Comparison of ENCODE assay signal across 8 cellular contexts in genomic region chr6:7390218-7390878, GRCh38. TPM values are rescaled to one million over a fixed set of nuclear protein-coding genes. Genes with fewer than 3 reads are reported as not detected.
DNase-seq lines count a peak whose midpoint lies in the region; ATAC-seq and TF ChIP-seq lines count a peak whose summit lies in the region.

No MANE protein-coding gene starts in this region.

- H3K36me3 Mint-ChIP-seq in dendritic cell treated with granulocyte-macrophage colony-stimulating factor and Interleukin-4, amounts not matched to agents 40 ng/mL and 50 ng/mL, for 4 days (ENCODE audit: low read depth), result peaks cover 45% of the 10 kb centered on the region

- no peaks in the 10 kb centered on the region for H3K36me3 ChIP-seq in neural cell (ENCODE audit: insufficient read depth, low read length)

- peaks cover 6% of the 10 kb centered on the region for H3K79me2 ChIP-seq in neural cell (replicated peaks; ENCODE audit: insufficient read depth, low read length)

- DNase-seq in GM12865 (ENCODE audit: low read depth) (no peak), NCI-H69 (lab: John Stamatoyannopoulos, UW) (peak; percentile 41), 8988T (no peak), ureter (ENCODE audit: low spot score) (no peak)
- no peak for DNase-seq in activated effector memory CD4-positive, alpha-beta T cell treated with anti-CD3 and anti-CD28 coated beads, Interleukin-2, amount 50 U/mL, for 16 hours

- peak overlapping the region; percentile 32 for H2AFZ ChIP-seq in neural cell (ENCODE audit: low read depth, low read length)

- H3K9me2 ChIP-seq in neural cell (ENCODE audit: insufficient read depth, low read length), result no peaks in the 10 kb centered on the region

- no peaks in the 10 kb centered on the region for H3K27me3 ChIP-seq in neural cell (ENCODE audit: insufficient read depth, low read depth, low read length)

- H3K9me3 ChIP-seq in neural cell (ENCODE audit: low read length), result no peaks in the 10 kb centered on the region

- peak; percentile 8 for ATAC-seq in GM21786 (IDR thresholded peaks at IDR 0.05; ENCODE audit: unreplicated experiment)

- peak; percentile 3 for TF ChIP-seq CTCF in GM12865 (IDR thresholded peaks at IDR 0.05; ENCODE audit: insufficient read depth, low read depth, low read length, missing control alignments)
- peak; percentile 53 for TF ChIP-seq CTCF in neural cell (IDR thresholded peaks at IDR 0.05; ENCODE audit: poor library complexity, severe bottlenecking)

- H4K20me1 ChIP-seq in neural cell (ENCODE audit: insufficient read depth), result no peaks in the 10 kb centered on the region

- H3K27me3 Mint-ChIP-seq in dendritic cell treated with granulocyte-macrophage colony-stimulating factor and Interleukin-4, amounts not matched to agents 40 ng/mL and 50 ng/mL, for 4 days, result no peaks in the 10 kb centered on the region

- peak overlapping the region; percentile 84 for H3K4me3 Mint-ChIP-seq in dendritic cell treated with granulocyte-macrophage colony-stimulating factor and Interleukin-4, amounts not matched to agents 40 ng/mL and 50 ng/mL, for 4 days

- peak; percentile 66 for TF ChIP-seq RAD21 in neural cell (conservative IDR thresholded peaks at IDR 0.05)

- TF ChIP-seq EP300 in neural cell (conservative IDR thresholded peaks at IDR 0.05; ENCODE audit: poor library complexity, severe bottlenecking), result no peak

- H3K27ac Mint-ChIP-seq in dendritic cell treated with granulocyte-macrophage colony-stimulating factor and Interleukin-4, amounts not matched to agents 40 ng/mL and 50 ng/mL, for 4 days, result peak overlapping the region; percentile 91

- peaks cover 45% of the 10 kb centered on the region for H3K4me1 Mint-ChIP-seq in dendritic cell treated with granulocyte-macrophage colony-stimulating factor and Interleukin-4, amounts not matched to agents 40 ng/mL and 50 ng/mL, for 4 days (ENCODE audit: low read depth)

- H3K9ac ChIP-seq in neural cell (ENCODE audit: low read length), result peak overlapping the region; percentile 74

- H3K9me3 Mint-ChIP-seq in dendritic cell treated with granulocyte-macrophage colony-stimulating factor and Interleukin-4, amounts not matched to agents 40 ng/mL and 50 ng/mL, for 4 days, result no peaks in the 10 kb centered on the region

- intact Hi-C loops in dendritic cell treated with granulocyte-macrophage colony-stimulating factor and Interleukin-4, amounts not matched to agents 40 ng/mL and 50 ng/mL, for 4 days (cut with micrococcal nuclease), result loop anchor here (1.0 kb wide), 1 partner anchor 200 kb away; the partner anchor contains the start of gene SNRNP48

- no peaks in the 10 kb centered on the region for H3F3A ChIP-seq in neural cell (ENCODE audit: insufficient read depth, low read length, poor library complexity, severe bottlenecking)

- H3K4me3 ChIP-seq in GM12865 (ENCODE audit: low read depth, low read length), result peak overlapping the region; percentile 91
- peak overlapping the region; percentile 87 for H3K4me3 ChIP-seq in neural cell (ENCODE audit: low read length)

- H3K4me2 ChIP-seq in neural cell (ENCODE audit: low read length), result peak overlapping the region; percentile 76

- peak overlapping the region; percentile 50 for H3K27ac ChIP-seq in neural cell (ENCODE audit: low read length)

TF ChIP-seq in neural cell, 6 proteins besides CTCF, POLR2A, EP300 and RAD21:
- no peak for TF ChIP-seq EZH2 (IDR thresholded peaks at IDR 0.05; ENCODE audit: borderline replicate concordance, insufficient read depth, low read length, poor library complexity, severe bottlenecking)
- TF ChIP-seq SMC3 (conservative IDR thresholded peaks at IDR 0.05; ENCODE audit: poor library complexity), result peak; percentile 45

RNA-seq across cellular contexts. Expression of gene RIOK1, which starts 0.7 kb away (rescaled TPM):
- 18.3 and 27.4 TPM in 2 replicates for polyA plus RNA-seq in neural cell
- 21.6 and 26.8 TPM in 2 replicates for polyA minus RNA-seq in neural cell
- 25.6 TPM for total RNA-seq in ureter

RNA-seq across cellular contexts. Expression of gene CAGE1, which starts 0.8 kb away (rescaled TPM):
- polyA plus RNA-seq in neural cell, result not detected in 2 replicates
- not detected in 2 replicates for polyA minus RNA-seq in neural cell
- not detected for total RNA-seq in ureter
